14 cellular contexts compared by ENCODE assay signal in genomic region chr22:27597703-27598444, GRCh38.
DNase-seq lines count a peak whose midpoint lies in the region; ATAC-seq, FAIRE-seq and TF ChIP-seq lines count a peak whose summit lies in the region.
"Had no signal": no experiment of that assay in that cellular context is flagged by ENCODE, and none has a peak within 500 bp of the region (broad histone marks: within the 10 kb centered on the region; RNA-seq: fewer than 3 reads in every experiment).

No MANE protein-coding gene starts in this region.

- FAIRE-seq in GM12891 (lab: Jason Lieb, UNC) (no peak), GM12892 (lab: Jason Lieb, UNC) (no peak)

- TF ChIP-seq POLR2A in GM12891 (IDR thresholded peaks at IDR 0.05; ENCODE audit: low read depth, low read length) (no peak), GM12892 (IDR thresholded peaks at IDR 0.05; ENCODE audit: low read depth, low read length) (no peak)

- DNase-seq in CMK (ENCODE audit: low read depth): peak; percentile 9
- DNase-seq in HFFc6: peak; percentile 14
- DNase-seq in SK-N-MC (ENCODE audit: low read depth, low spot score): no peak
- peak; percentile 37 for DNase-seq in kidney tubule cell (ENCODE audit: low spot score)
- DNase-seq in activated CD8-positive, alpha-beta memory T cell treated with anti-CD3 and anti-CD28 coated beads for 24 hours: no peak
- DNase-seq in GM12891 (ENCODE audit: insufficient read length, low spot score): no peak
- no peak for DNase-seq in GM12892 (ENCODE audit: insufficient read length)
- DNase-seq: activated gamma-delta T cell; caudate nucleus; CD4-positive, alpha-beta T cell; HCEC 1CT; T-cell had no signal

- TF ChIP-seq CTCF in HFFc6 (IDR thresholded peaks at IDR 0.05): peak; percentile 17; the same call in 1 of the 2 replicates

- H3K4me3 Mint-ChIP-seq in HFFc6: no peak overlapping the region
- H3K4me3 Mint-ChIP-seq: CD4-positive, alpha-beta T cell; natural killer cell treated with Interleukin-12 subunit alpha and Interleukin-12 subunit beta and Interleukin-15 and Interleukin-18, amount 100 ng/mL, for 72 hours; T-cell had no signal

- no peak overlapping the region for H3K4me3 ChIP-seq in SK-N-MC

- no peak overlapping the region for H3K27ac Mint-ChIP-seq in HFFc6
- H3K27ac Mint-ChIP-seq: CD4-positive, alpha-beta T cell; natural killer cell treated with Interleukin-12 subunit alpha and Interleukin-12 subunit beta and Interleukin-15 and Interleukin-18, amount 100 ng/mL, for 72 hours; T-cell had no signal

- H3K27ac ChIP-seq in SK-N-MC: peak overlapping the region; percentile 48; the same call in 1 of the 2 replicates

- no peaks in the 10 kb centered on the region for H3K9me3 ChIP-seq in SK-N-MC (ENCODE audit: low read depth, low read length)

- H3K4me1 Mint-ChIP-seq in HFFc6 (ENCODE audit: low read depth): no peaks in the 10 kb centered on the region
- H3K4me1 Mint-ChIP-seq: T-cell had no signal

- H3K36me3 Mint-ChIP-seq in HFFc6 (ENCODE audit: low read depth): no peaks in the 10 kb centered on the region
- H3K36me3 Mint-ChIP-seq: natural killer cell treated with Interleukin-12 subunit alpha and Interleukin-12 subunit beta and Interleukin-15 and Interleukin-18, amount 100 ng/mL, for 72 hours; T-cell had no signal

- H3K36me3 ChIP-seq in SK-N-MC (ENCODE audit: insufficient read depth, low read length): no peaks in the 10 kb centered on the region

- H3K9ac ChIP-seq in SK-N-MC (ENCODE audit: insufficient read length): no peak overlapping the region

- H3K9me3 Mint-ChIP-seq in HFFc6: no peaks in the 10 kb centered on the region
- H3K9me3 Mint-ChIP-seq: CD4-positive, alpha-beta T cell; natural killer cell treated with Interleukin-12 subunit alpha and Interleukin-12 subunit beta and Interleukin-15 and Interleukin-18, amount 100 ng/mL, for 72 hours; T-cell had no signal

- ATAC-seq in HG03354 (IDR thresholded peaks at IDR 0.05; ENCODE audit: poor library complexity, severe bottlenecking, unreplicated experiment): no peak
- ATAC-seq: natural killer cell treated with Interleukin-12 subunit alpha and Interleukin-12 subunit beta and Interleukin-15 and Interleukin-18, amount 100 ng/mL, for 72 hours; T-cell had no signal

- peaks cover 15% of the 10 kb centered on the region for H3K27me3 Mint-ChIP-seq in HFFc6 (ENCODE audit: insufficient read depth)

TF ChIP-seq in GM12891, 5 proteins besides CTCF, POLR2A, EP300 and RAD21:
- TF ChIP-seq POLR2AphosphoS5 (IDR thresholded peaks at IDR 0.05; ENCODE audit: low read depth, low read length): no peak
- no peak for TF ChIP-seq SPI1 (IDR thresholded peaks at IDR 0.05; ENCODE audit: low read depth, low read length)
- no peak for TF ChIP-seq POU2F2 (IDR thresholded peaks at IDR 0.05; ENCODE audit: low read depth, low read length)
- TF ChIP-seq PAX5 (IDR thresholded peaks at IDR 0.05; ENCODE audit: insufficient read depth, low read length, severe bottlenecking): no peak
- no peak for TF ChIP-seq TAF1 (IDR thresholded peaks at IDR 0.05; ENCODE audit: low read depth, low read length)

Comparison
In these comparisons a context has a peak if more than half of its experiments do, and no peak if none do; other contexts are left out.
1. DNase-seq: peak in CMK (single experiment), HFFc6 (single experiment) and kidney tubule cell (single experiment); none in SK-N-MC (single experiment), activated CD8-positive, alpha-beta memory T cell treated with anti-CD3 and anti-CD28 coated beads for 24 hours (single experiment), GM12891 (single experiment) and GM12892 (single experiment).